Comparison of ENCODE assay signal across 9 cellular contexts in the genomic region with DNA sequence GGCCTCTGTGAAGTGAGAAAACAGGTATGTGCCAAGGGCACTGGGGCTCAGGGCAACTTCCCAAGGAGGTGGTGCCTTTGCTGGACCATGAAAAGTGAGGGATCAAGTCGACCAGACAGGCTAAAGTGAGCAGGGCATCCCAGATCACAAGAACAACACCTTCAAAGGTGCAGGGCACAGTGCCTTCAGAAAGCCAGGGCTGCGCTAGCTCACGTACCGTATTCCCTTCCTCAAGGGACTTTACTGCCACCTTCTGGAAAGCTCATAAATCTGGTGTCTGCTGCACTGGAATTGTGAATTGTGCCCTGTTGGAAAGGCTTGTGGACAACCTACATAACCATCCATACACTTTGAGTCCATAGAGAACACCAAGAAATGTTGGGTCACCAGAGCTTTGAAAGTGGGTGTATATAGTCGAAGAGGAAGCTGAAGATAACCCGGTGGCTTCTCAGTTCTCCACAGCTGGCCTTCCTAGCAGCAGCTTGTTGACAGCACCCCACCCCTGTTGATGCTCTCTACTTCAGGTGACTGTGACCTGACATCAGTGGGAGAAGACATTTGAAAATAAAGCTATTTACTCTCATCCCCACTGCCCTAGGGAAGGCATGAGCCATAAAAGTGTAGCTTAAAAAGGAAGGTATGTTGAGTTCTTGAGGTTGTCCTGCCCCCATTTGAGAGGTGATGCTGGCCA. TPM values are rescaled to one million over a fixed set of nuclear protein-coding genes. Genes with fewer than 3 reads are reported as not detected.
DNase-seq lines count a peak whose midpoint lies in the region; ATAC-seq and TF ChIP-seq lines count a peak whose summit lies in the region.
"Had no signal": no experiment of that assay in that cellular context is flagged by ENCODE, and none has a peak within 500 bp of the region (broad histone marks: within the 10 kb centered on the region; RNA-seq: fewer than 3 reads in every experiment).

No MANE protein-coding gene starts in this region.

- H3K9ac ChIP-seq in adipocyte (ENCODE audit: low read length): no peak overlapping the region

- H2AFZ ChIP-seq in hepatocyte: no peak overlapping the region

- peaks cover 18% of the 10 kb centered on the region for H3K36me3 Mint-ChIP-seq in nephron progenitor cell (ENCODE audit: low read depth)

- H3K4me3 ChIP-seq in BE2C (ENCODE audit: low read depth, low read length) (no peak overlapping the region), adipocyte (ENCODE audit: low read length) (no peak overlapping the region), hepatocyte (no peak overlapping the region), suprapubic skin (no peak overlapping the region)

- H3K27me3 Mint-ChIP-seq in nephron progenitor cell (ENCODE audit: low read depth, poor library complexity): peaks cover 14% of the 10 kb centered on the region

- no peaks in the 10 kb centered on the region for H3K9me2 ChIP-seq in hepatocyte (replicated peaks; ENCODE audit: insufficient read depth)

- H3K36me3 ChIP-seq in BE2C (no peaks in the 10 kb centered on the region), adipocyte (ENCODE audit: control insufficient read depth, insufficient read depth, low read length, severe bottlenecking) (no peaks in the 10 kb centered on the region), hepatocyte (replicated peaks; ENCODE audit: insufficient read depth, low read depth) (no peaks in the 10 kb centered on the region), suprapubic skin (no peaks in the 10 kb centered on the region)

- no peak for TF ChIP-seq EP300 in suprapubic skin (IDR thresholded peaks at IDR 0.05)

- no peak for ATAC-seq in GM21526 (IDR thresholded peaks at IDR 0.05; ENCODE audit: low FRiP score, unreplicated experiment)

- no peaks in the 10 kb centered on the region for H3K9me3 Mint-ChIP-seq in nephron progenitor cell

- H3K4me2 ChIP-seq in hepatocyte: no peak overlapping the region

- in situ Hi-C loops in GM13977 (cut with MboI; ENCODE audit: low pct_unique_long_range_greater_than_20kb, low sequenced_read_pairs, unreplicated experiment): no loop called here

- H3K27ac ChIP-seq in hepatocyte (no peak overlapping the region), suprapubic skin (no peak overlapping the region)

- no peak overlapping the region for H3K27ac Mint-ChIP-seq in nephron progenitor cell

- H4K20me1 ChIP-seq in hepatocyte (ENCODE audit: insufficient read depth, poor library complexity, severe bottlenecking): no peaks in the 10 kb centered on the region

- no peaks in the 10 kb centered on the region; the same call in 1 of the 2 replicates for H3K4me1 ChIP-seq in BE2C
- H3K4me1 ChIP-seq in adipocyte (ENCODE audit: control insufficient read depth, insufficient read depth, low read length): no peaks in the 10 kb centered on the region
- H3K4me1 ChIP-seq in hepatocyte (ENCODE audit: insufficient read depth): peaks cover 4% of the 10 kb centered on the region
- H3K4me1 ChIP-seq in suprapubic skin: peaks cover 33% of the 10 kb centered on the region

- peak; percentile 86 for TF ChIP-seq CTCF in BE2C (IDR thresholded peaks at IDR 0.05; ENCODE audit: low read depth, low read length)
- TF ChIP-seq CTCF in GM13977 (IDR thresholded peaks at IDR 0.05; ENCODE audit: extremely low read depth, insufficient read depth, missing control alignments): peak; percentile 35
- TF ChIP-seq CTCF in hepatocyte (IDR thresholded peaks at IDR 0.05; ENCODE audit: poor library complexity): peak; percentile 59
- TF ChIP-seq CTCF in suprapubic skin (IDR thresholded peaks at IDR 0.05): peak; percentile 12 to 32
- no peak for TF ChIP-seq CTCF in nephron progenitor cell (IDR thresholded peaks at IDR 0.05)

- no peak overlapping the region for H3K4me3 Mint-ChIP-seq in nephron progenitor cell

- H3K79me2 ChIP-seq in hepatocyte: peaks cover 4% of the 10 kb centered on the region

- H3K9me3 ChIP-seq in BE2C (no peaks in the 10 kb centered on the region), adipocyte (ENCODE audit: control insufficient read depth, low read length) (no peaks in the 10 kb centered on the region), hepatocyte (ENCODE audit: low read depth) (no peaks in the 10 kb centered on the region), suprapubic skin (no peaks in the 10 kb centered on the region)

- no peak for TF ChIP-seq POLR2A in suprapubic skin (IDR thresholded peaks at IDR 0.05)

- H3K27me3 ChIP-seq in BE2C (no peaks in the 10 kb centered on the region), adipocyte (replicated peaks; ENCODE audit: control insufficient read depth, insufficient read depth, low read length) (peaks cover 4% of the 10 kb centered on the region), hepatocyte (no peaks in the 10 kb centered on the region), suprapubic skin (peaks cover 25% of the 10 kb centered on the region)

- DNase-seq in BE2C (peak; percentile 59), GM13977 (ENCODE audit: low spot score) (no peak), NCI-H2196 treated with DMSO at 0.1 percent for 48 hours (lab: John Stamatoyannopoulos, UW; ENCODE audit: unreplicated experiment) (peak; percentile 67), adipocyte (ENCODE audit: low read depth) (peak; percentile 80), hepatocyte (ENCODE audit: low spot score) (peak; percentile 82), suprapubic skin (ENCODE audit: low spot score in 2 of 2) (no peak), nephron progenitor cell (no peak)
- DNase-seq: left cardiac atrium had no signal

- peaks cover 57% of the 10 kb centered on the region for H3K4me1 Mint-ChIP-seq in nephron progenitor cell

- WGBS in hepatocyte (ENCODE audit: low lambda C conversion rate, missing lambda C conversion rate): 38% methylated on average over 6 of the region's 6 CpGs
- WGBS in suprapubic skin: 20% methylated on average over 5 of the region's 6 CpGs

RNA-seq across cellular contexts. Expression of a gene that starts 24.5 kb away (rescaled TPM):
- 0.94 TPM for polyA plus RNA-seq in BE2C (2012; ENCODE audit: insufficient read depth, insufficient read length, low read depth)
- total RNA-seq in hepatocyte (2.1 and 3.2 TPM in 2 replicates), suprapubic skin (under 1 TPM; 0.16 to 0.40 (median 0.32) TPM)
- polyA plus RNA-seq in hepatocyte: 1.1 and 1.9 TPM in 2 replicates

Comparison
In these comparisons a context has a peak if more than half of its experiments do, and no peak if none do; other contexts are left out.
1. DNase-seq: peak in BE2C (single experiment), NCI-H2196 treated with DMSO at 0.1 percent for 48 hours (single experiment), adipocyte (single experiment) and hepatocyte (single experiment); none in GM13977 (single experiment), suprapubic skin (0 of 2) and nephron progenitor cell (single experiment).